In genomic region chr9:75087824-75088645, GRCh38 we compare ENCODE assay signal across 8 cellular contexts. TPM values are rescaled to one million over a fixed set of nuclear protein-coding genes. Genes with fewer than 3 reads are reported as not detected.
DNase-seq lines count a peak whose midpoint lies in the region; ATAC-seq lines count a peak whose summit lies in the region.

Gene NMRK1 (minus strand): TSS chr9:75088155. CDS start chr9:75083115, 5,040 bp downstream.
A gene with protein sequence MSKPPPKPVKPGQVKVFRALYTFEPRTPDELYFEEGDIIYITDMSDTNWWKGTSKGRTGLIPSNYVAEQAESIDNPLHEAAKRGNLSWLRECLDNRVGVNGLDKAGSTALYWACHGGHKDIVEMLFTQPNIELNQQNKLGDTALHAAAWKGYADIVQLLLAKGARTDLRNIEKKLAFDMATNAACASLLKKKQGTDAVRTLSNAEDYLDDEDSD (plus strand): TSS chr9:75088514. CDS start chr9:75088693, 179 bp downstream.

- POLR2A ChIA-PET in activated CD8-positive, alpha-beta memory T cell treated with anti-CD3 and anti-CD28 coated beads for 36 hours (lab: Charles Lee), result interaction anchor here (1.0 to 3.9 kb wide), 8 partner anchors 30 to 135 kb away, joined by 3 to 27 read pairs (median 5); partner anchors contain the start of genes C9orf40 and CARNMT1

- ATAC-seq in GM21367 (IDR thresholded peaks at IDR 0.05; ENCODE audit: unreplicated experiment), result peak; percentile 85

- CTCF ChIA-PET in activated CD8-positive, alpha-beta memory T cell treated with anti-CD3 and anti-CD28 coated beads for 36 hours (lab: Charles Lee), result interaction anchor here (1.1 to 2.3 kb wide), 5 partner anchors 57 to 310 kb away, joined by 3 to 10 read pairs (median 5); partner anchors contain the start of gene CARNMT1

- DNase-seq in COLO829 (ENCODE audit: low spot score), result peak; percentile 82
- DNase-seq in HT1080 (ENCODE audit: low read depth), result peak; percentile 92
- DNase-seq in NOMO-1 (lab: John Stamatoyannopoulos, UW; ENCODE audit: unreplicated experiment in 2 of 2), result peak; percentile 80 to 82
- peak; percentile 83 for DNase-seq in effector CD8-positive, alpha-beta T cell (lab: John Stamatoyannopoulos, UW)
- DNase-seq in medulla oblongata (ENCODE audit: extremely low spot score), result peak; percentile 97
- DNase-seq in stimulated activated CD4-positive, alpha-beta T cell treated with anti-CD3 and anti-CD28 coated beads, TNF-alpha, amount 100 ng/mL, for 48 hours (ENCODE audit: low read depth in 3 of 3), result peak; percentile 82 to 86 (median 86)

RNA-seq across cellular contexts. Expression of gene NMRK1, which starts in this region (rescaled TPM):
- 6.7 and 8.0 TPM in 2 replicates for total RNA-seq in HT1080 (2014; rRNA removed; shearing (Covaris generic))
- polyA plus RNA-seq in HT1080 (2015; cell fraction: cytosol; rRNA removed), result 9.2 and 10.6 TPM in 2 replicates
- polyA plus RNA-seq in HT1080 (2015; cell fraction: nucleus; rRNA removed), result 14.2 and 23.7 TPM in 2 replicates
- 10 to 100 TPM; 10.5 to 12.1 TPM for total RNA-seq in activated CD8-positive, alpha-beta memory T cell treated with anti-CD3 and anti-CD28 coated beads for 36 hours

RNA-seq across cellular contexts. Expression of the second gene that starts in this region (rescaled TPM):
- 24.3 and 28.2 TPM in 2 replicates for total RNA-seq in HT1080 (2014; rRNA removed; shearing (Covaris generic))
- 21.6 and 23.0 TPM in 2 replicates for polyA plus RNA-seq in HT1080 (2015; cell fraction: cytosol; rRNA removed)
- 10.7 and 12.4 TPM in 2 replicates for polyA plus RNA-seq in HT1080 (2015; cell fraction: nucleus; rRNA removed)
- total RNA-seq in activated CD8-positive, alpha-beta memory T cell treated with anti-CD3 and anti-CD28 coated beads for 36 hours, result 10 to 100 TPM; 70.9 to 72.4 TPM

Comparison
In these comparisons a context has a peak if more than half of its experiments do, and no peak if none do; other contexts are left out.
1. Peak in every context shown above with its lines: DNase-seq and ATAC-seq.